In the genomic region with DNA sequence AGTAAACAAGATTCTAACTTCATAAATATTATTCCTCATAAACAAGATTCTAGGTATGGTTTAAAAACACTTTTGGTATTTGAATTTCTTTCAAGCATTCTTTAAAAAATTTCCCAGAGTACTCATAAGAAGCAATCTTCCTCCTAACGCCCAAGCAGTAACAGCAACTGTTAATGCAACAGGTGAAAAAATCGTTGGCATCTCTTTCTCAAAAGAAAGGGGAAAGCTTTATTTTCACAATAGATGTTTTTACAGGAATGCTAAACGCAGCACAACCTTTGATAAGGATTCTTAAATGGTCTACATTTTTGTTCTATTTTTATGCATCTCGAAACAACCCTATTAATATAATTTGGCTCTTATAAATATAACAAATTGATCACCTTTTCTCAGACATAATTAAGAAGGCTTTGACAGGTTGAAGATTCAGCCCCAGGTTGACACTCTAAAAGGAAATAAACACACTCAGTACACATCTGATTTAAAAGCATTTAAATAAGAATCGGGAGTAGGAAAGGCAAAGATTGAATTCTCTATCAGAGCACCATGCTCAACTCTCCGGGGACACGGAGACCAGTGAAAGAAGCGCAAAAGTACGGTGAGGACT, we compare ENCODE assay signal across 8 cellular contexts. TPM values are rescaled to one million over a fixed set of nuclear protein-coding genes. Genes with fewer than 3 reads are reported as not detected.
A peak's percentile ranks its signal among the peaks of the same experiment; 100 is the strongest.
DNase-seq lines count a peak whose midpoint lies in the region; ATAC-seq, FAIRE-seq and TF ChIP-seq lines count a peak whose summit lies in the region.

No MANE protein-coding gene starts in this region.

- H3K27me3 Mint-ChIP-seq in astrocyte (ENCODE audit: low read depth, unreplicated experiment), result no peaks in the 10 kb centered on the region

- H3K27ac Mint-ChIP-seq in astrocyte (ENCODE audit: unreplicated experiment), result peak overlapping the region; percentile 67

- peak overlapping the region; percentile 83 for H2AFZ ChIP-seq in astrocyte (ENCODE audit: low read depth, low read length)

- H3K9me3 ChIP-seq in cardiac muscle cell (ENCODE audit: low read depth) (no peaks in the 10 kb centered on the region), astrocyte (ENCODE audit: insufficient read depth, low read depth, low read length) (no peaks in the 10 kb centered on the region), liver (ENCODE audit: control insufficient read depth in 4 of 4, low read length in 3 of 4) (no peaks in the 10 kb centered on the region), uterus (no peaks in the 10 kb centered on the region)

- no peak for FAIRE-seq in astrocyte (lab: Jason Lieb, UNC)

- ATAC-seq in left cardiac atrium, result no peak
- no peak for ATAC-seq in stimulated activated naive CD8-positive, alpha-beta T cell treated with anti-CD3 and anti-CD28 coated beads, Interleukin-15, Interleukin-2, amounts not matched to agents 100 U/mL and 50 U/mL, for 24 hours

- no peaks in the 10 kb centered on the region for H3K9me3 Mint-ChIP-seq in astrocyte (ENCODE audit: unreplicated experiment)

- no peak for TF ChIP-seq CTCF in cardiac muscle cell (IDR thresholded peaks at IDR 0.05; ENCODE audit: low read depth, low read length)
- TF ChIP-seq CTCF in astrocyte (IDR thresholded peaks at IDR 0.05; ENCODE audit: insufficient read depth, low read depth, low read length), result no peak
- no peak for TF ChIP-seq CTCF in liver (IDR thresholded peaks at IDR 0.05; ENCODE audit: low read depth, low read length, missing input control)
- no peak for TF ChIP-seq CTCF in uterus (IDR thresholded peaks at IDR 0.05)

- H3K4me3 Mint-ChIP-seq in astrocyte (ENCODE audit: unreplicated experiment), result no peak overlapping the region

- peaks cover 31% of the 10 kb centered on the region for H3K79me2 ChIP-seq in astrocyte (ENCODE audit: insufficient read depth, low read length)

- H3K4me1 ChIP-seq in cardiac muscle cell (ENCODE audit: low read depth) (peaks cover 3% of the 10 kb centered on the region), astrocyte (ENCODE audit: insufficient read depth, low read length) (peaks cover 20% of the 10 kb centered on the region), liver (ENCODE audit: control insufficient read depth in 4 of 4, insufficient read depth in 4 of 4, low read length in 3 of 4) (peaks cover 0 to 3% (median 2%) of the 10 kb centered on the region in 4 donors), uterus (peaks cover 0 to 5% of the 10 kb centered on the region in 2 donors)

- intact Hi-C loops in left cardiac atrium (cut with DNase I), result no loop called here
- intact Hi-C loops in uterus (cut with DNase I; ENCODE audit: low total_unique reads), result no loop called here

- no peaks in the 10 kb centered on the region for H3K27me3 ChIP-seq in cardiac muscle cell
- H3K27me3 ChIP-seq in astrocyte (ENCODE audit: insufficient read depth, low read length), result no peaks in the 10 kb centered on the region
- H3K27me3 ChIP-seq in liver (ENCODE audit: control insufficient read depth in 4 of 4, insufficient read depth in 4 of 4, low read length in 3 of 4), result no peaks in the 10 kb centered on the region
- H3K27me3 ChIP-seq in uterus, result no peaks in the 10 kb centered on the region

- no peak for DNase-seq in cardiac muscle cell (ENCODE audit: low read depth in 1 of 2, low spot score in 1 of 2)
- DNase-seq in left cardiac atrium, result no peak
- DNase-seq in astrocyte (ENCODE audit: low read depth), result no peak
- no peak for DNase-seq in uterus
- DNase-seq in Ammon's horn (ENCODE audit: low spot score), result no peak
- no peak for DNase-seq in NOMO-1 treated with dmso at 0.1 percent for 144 hours (lab: John Stamatoyannopoulos, UW; ENCODE audit: unreplicated experiment)
- DNase-seq in stimulated activated naive CD8-positive, alpha-beta T cell treated with anti-CD3 and anti-CD28 coated beads, Interleukin-15, Interleukin-2, amounts not matched to agents 100 U/mL and 50 U/mL, for 24 hours, result no peak

- H3K4me1 Mint-ChIP-seq in astrocyte (ENCODE audit: low read depth, unreplicated experiment), result no peaks in the 10 kb centered on the region

- no peak for TF ChIP-seq POLR2A in uterus (IDR thresholded peaks at IDR 0.05)

- H3K27ac ChIP-seq in cardiac muscle cell (peak overlapping the region; percentile 53), astrocyte (ENCODE audit: low read depth, low read length) (peak overlapping the region; percentile 100), liver (ENCODE audit: low read depth in 1 of 2, low read length in 2 of 2) (peak overlapping the region; percentile 94 to 99), uterus (peak overlapping the region; percentile 97 to 100)

- 2% methylated on average over 9 of the region's 9 CpGs for whole genome bisulfite sequencing in liver

- peak overlapping the region; percentile 91 for H3K4me2 ChIP-seq in astrocyte (ENCODE audit: low read length)

- H3K36me3 ChIP-seq in cardiac muscle cell, result no peaks in the 10 kb centered on the region
- H3K36me3 ChIP-seq in astrocyte (ENCODE audit: insufficient read depth, low read length), result peaks cover 3% of the 10 kb centered on the region
- H3K36me3 ChIP-seq in liver (ENCODE audit: control insufficient read depth in 4 of 4, insufficient read depth in 3 of 4, low read depth in 1 of 4, low read length in 3 of 4), result no peaks in the 10 kb centered on the region
- H3K36me3 ChIP-seq in uterus, result no peaks in the 10 kb centered on the region

- H3K36me3 Mint-ChIP-seq in astrocyte (ENCODE audit: low read depth, unreplicated experiment), result peaks cover 4% of the 10 kb centered on the region

- peaks cover 7% of the 10 kb centered on the region for H4K20me1 ChIP-seq in astrocyte (ENCODE audit: insufficient read depth, low read length)

- no peak for TF ChIP-seq RAD21 in liver (IDR thresholded peaks at IDR 0.05)

- H3K4me3 ChIP-seq in cardiac muscle cell, result peak overlapping the region; percentile 83
- peak overlapping the region; percentile 87 for H3K4me3 ChIP-seq in astrocyte (ENCODE audit: insufficient read depth, low read depth, low read length)
- H3K4me3 ChIP-seq in liver (ENCODE audit: low read depth in 1 of 3, low read length in 3 of 3), result peak overlapping the region; percentile 70 to 98 (median 78)
- H3K4me3 ChIP-seq in uterus, result peak overlapping the region; percentile 80 to 98

- H3K9ac ChIP-seq in astrocyte (ENCODE audit: low read length) (peak overlapping the region; percentile 100), liver (ENCODE audit: low read depth in 1 of 2, low read length in 2 of 2) (peak overlapping the region; percentile 98)

TF ChIP-seq in liver, 16 proteins besides CTCF, POLR2A, EP300 and RAD21:
- TF ChIP-seq, protein P1, sequence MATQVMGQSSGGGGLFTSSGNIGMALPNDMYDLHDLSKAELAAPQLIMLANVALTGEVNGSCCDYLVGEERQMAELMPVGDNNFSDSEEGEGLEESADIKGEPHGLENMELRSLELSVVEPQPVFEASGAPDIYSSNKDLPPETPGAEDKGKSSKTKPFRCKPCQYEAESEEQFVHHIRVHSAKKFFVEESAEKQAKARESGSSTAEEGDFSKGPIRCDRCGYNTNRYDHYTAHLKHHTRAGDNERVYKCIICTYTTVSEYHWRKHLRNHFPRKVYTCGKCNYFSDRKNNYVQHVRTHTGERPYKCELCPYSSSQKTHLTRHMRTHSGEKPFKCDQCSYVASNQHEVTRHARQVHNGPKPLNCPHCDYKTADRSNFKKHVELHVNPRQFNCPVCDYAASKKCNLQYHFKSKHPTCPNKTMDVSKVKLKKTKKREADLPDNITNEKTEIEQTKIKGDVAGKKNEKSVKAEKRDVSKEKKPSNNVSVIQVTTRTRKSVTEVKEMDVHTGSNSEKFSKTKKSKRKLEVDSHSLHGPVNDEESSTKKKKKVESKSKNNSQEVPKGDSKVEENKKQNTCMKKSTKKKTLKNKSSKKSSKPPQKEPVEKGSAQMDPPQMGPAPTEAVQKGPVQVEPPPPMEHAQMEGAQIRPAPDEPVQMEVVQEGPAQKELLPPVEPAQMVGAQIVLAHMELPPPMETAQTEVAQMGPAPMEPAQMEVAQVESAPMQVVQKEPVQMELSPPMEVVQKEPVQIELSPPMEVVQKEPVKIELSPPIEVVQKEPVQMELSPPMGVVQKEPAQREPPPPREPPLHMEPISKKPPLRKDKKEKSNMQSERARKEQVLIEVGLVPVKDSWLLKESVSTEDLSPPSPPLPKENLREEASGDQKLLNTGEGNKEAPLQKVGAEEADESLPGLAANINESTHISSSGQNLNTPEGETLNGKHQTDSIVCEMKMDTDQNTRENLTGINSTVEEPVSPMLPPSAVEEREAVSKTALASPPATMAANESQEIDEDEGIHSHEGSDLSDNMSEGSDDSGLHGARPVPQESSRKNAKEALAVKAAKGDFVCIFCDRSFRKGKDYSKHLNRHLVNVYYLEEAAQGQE (IDR thresholded peaks at IDR 0.05), result no peak
- TF ChIP-seq, protein P2, sequence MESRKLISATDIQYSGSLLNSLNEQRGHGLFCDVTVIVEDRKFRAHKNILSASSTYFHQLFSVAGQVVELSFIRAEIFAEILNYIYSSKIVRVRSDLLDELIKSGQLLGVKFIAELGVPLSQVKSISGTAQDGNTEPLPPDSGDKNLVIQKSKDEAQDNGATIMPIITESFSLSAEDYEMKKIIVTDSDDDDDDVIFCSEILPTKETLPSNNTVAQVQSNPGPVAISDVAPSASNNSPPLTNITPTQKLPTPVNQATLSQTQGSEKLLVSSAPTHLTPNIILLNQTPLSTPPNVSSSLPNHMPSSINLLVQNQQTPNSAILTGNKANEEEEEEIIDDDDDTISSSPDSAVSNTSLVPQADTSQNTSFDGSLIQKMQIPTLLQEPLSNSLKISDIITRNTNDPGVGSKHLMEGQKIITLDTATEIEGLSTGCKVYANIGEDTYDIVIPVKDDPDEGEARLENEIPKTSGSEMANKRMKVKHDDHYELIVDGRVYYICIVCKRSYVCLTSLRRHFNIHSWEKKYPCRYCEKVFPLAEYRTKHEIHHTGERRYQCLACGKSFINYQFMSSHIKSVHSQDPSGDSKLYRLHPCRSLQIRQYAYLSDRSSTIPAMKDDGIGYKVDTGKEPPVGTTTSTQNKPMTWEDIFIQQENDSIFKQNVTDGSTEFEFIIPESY (IDR thresholded peaks at IDR 0.05), result no peak
- TF ChIP-seq, protein P3, sequence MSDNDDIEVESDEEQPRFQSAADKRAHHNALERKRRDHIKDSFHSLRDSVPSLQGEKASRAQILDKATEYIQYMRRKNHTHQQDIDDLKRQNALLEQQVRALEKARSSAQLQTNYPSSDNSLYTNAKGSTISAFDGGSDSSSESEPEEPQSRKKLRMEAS (IDR thresholded peaks at IDR 0.05), result peak; percentile 5
- TF ChIP-seq TAF1 (conservative IDR thresholded peaks at IDR 0.05), result peak; percentile 50

RNA-seq across cellular contexts. Expression of a gene that starts 0.6 kb away (rescaled TPM):
- total RNA-seq in cardiac muscle cell, result 2.7 and 17.1 TPM in 2 replicates
- polyA plus RNA-seq in cardiac muscle cell, result 18.4 and 27.7 TPM in 2 replicates
- 10 to 100 TPM; 13.1 to 18.0 TPM for total RNA-seq in left cardiac atrium
- total RNA-seq in astrocyte, result 14.2 and 16.6 TPM in 2 replicates
- total RNA-seq in liver, result 10 to 100 TPM in 1 of 2 donors, 1 to 10 TPM in 1; 5.2 to 12.8 TPM
- 10 to 100 TPM in 1 of 2 donors, 1 to 10 TPM in 1; 2.0 to 14.4 TPM for polyA plus RNA-seq in liver
- total RNA-seq in uterus, result 10 to 100 TPM; 43.5 to 85.1 (median 47.3) TPM
